In the genomic region with DNA sequence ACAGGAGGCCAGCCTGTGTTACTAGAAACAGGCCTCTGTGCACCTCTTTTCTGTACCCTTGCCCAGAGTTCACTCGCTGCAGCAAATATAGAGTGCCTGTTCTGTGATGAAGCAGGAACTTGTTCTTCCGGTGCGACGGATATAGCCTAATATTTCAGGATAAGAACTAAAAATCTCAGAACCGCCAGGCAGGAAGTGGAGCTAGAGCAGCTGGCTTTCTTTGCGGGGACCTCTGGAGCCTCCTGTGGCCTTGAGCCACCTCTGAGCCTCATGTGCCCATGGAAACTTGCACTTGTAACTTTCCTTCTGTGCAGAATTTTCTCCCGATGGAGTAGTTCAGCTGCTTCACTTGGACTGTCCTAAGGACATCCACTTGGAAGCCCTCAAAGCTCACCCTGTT, we compare ENCODE assay signal across 2 cellular contexts.
TF ChIP-seq lines count a peak whose summit lies in the region.

No MANE protein-coding gene starts in this region.

TF ChIP-seq in liver, 16 proteins besides CTCF, POLR2A, EP300 and RAD21:
- TF ChIP-seq GABPA (IDR thresholded peaks at IDR 0.05 in 1 of 2, conservative IDR thresholded peaks at IDR 0.05 in 1 of 2) = peak; percentile 25 to 32
- no peak for TF ChIP-seq JUND (IDR thresholded peaks at IDR 0.05)
- TF ChIP-seq SP1 (IDR thresholded peaks at IDR 0.05) = peak; percentile 24
- TF ChIP-seq NR2F2 (IDR thresholded peaks at IDR 0.05) = peak; percentile 88

TF ChIP-seq in HepG2, 621 proteins besides CTCF, POLR2A, EP300 and RAD21:
- TF ChIP-seq MAF1 (CRISPR knock-in tag; IDR thresholded peaks at IDR 0.05; ENCODE audit: borderline replicate concordance) (no peak), PHF5A (CRISPR knock-in tag; IDR thresholded peaks at IDR 0.05; ENCODE audit: low read depth, unreplicated experiment) (no peak), SALL1 (CRISPR knock-in tag; IDR thresholded peaks at IDR 0.05) (no peak), SP2 (CRISPR knock-in tag; IDR thresholded peaks at IDR 0.05) (no peak), SIN3B (IDR thresholded peaks at IDR 0.05; ENCODE audit: low read length) (no peak), ZKSCAN5 (CRISPR knock-in tag; IDR thresholded peaks at IDR 0.05) (no peak), KLF16 (CRISPR knock-in tag; IDR thresholded peaks at IDR 0.05) (no peak), BCL6 (CRISPR knock-in tag; IDR thresholded peaks at IDR 0.05) (no peak), MED8 (CRISPR knock-in tag; IDR thresholded peaks at IDR 0.05; ENCODE audit: insufficient replicate concordance) (no peak), STAT5B (CRISPR knock-in tag; IDR thresholded peaks at IDR 0.05) (no peak), ZNF83 (CRISPR knock-in tag; IDR thresholded peaks at IDR 0.05; ENCODE audit: borderline replicate concordance) (no peak), ZNF776 (CRISPR knock-in tag; IDR thresholded peaks at IDR 0.05) (no peak), ZEB1 (IDR thresholded peaks at IDR 0.05; ENCODE audit: insufficient replicate concordance, low read depth) (no peak)
- TF ChIP-seq, protein P1, sequence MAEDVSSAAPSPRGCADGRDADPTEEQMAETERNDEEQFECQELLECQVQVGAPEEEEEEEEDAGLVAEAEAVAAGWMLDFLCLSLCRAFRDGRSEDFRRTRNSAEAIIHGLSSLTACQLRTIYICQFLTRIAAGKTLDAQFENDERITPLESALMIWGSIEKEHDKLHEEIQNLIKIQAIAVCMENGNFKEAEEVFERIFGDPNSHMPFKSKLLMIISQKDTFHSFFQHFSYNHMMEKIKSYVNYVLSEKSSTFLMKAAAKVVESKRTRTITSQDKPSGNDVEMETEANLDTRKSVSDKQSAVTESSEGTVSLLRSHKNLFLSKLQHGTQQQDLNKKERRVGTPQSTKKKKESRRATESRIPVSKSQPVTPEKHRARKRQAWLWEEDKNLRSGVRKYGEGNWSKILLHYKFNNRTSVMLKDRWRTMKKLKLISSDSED (CRISPR knock-in tag; IDR thresholded peaks at IDR 0.05) = no peak
- TF ChIP-seq, protein P2, sequence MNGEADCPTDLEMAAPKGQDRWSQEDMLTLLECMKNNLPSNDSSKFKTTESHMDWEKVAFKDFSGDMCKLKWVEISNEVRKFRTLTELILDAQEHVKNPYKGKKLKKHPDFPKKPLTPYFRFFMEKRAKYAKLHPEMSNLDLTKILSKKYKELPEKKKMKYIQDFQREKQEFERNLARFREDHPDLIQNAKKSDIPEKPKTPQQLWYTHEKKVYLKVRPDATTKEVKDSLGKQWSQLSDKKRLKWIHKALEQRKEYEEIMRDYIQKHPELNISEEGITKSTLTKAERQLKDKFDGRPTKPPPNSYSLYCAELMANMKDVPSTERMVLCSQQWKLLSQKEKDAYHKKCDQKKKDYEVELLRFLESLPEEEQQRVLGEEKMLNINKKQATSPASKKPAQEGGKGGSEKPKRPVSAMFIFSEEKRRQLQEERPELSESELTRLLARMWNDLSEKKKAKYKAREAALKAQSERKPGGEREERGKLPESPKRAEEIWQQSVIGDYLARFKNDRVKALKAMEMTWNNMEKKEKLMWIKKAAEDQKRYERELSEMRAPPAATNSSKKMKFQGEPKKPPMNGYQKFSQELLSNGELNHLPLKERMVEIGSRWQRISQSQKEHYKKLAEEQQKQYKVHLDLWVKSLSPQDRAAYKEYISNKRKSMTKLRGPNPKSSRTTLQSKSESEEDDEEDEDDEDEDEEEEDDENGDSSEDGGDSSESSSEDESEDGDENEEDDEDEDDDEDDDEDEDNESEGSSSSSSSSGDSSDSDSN (CRISPR knock-in tag; IDR thresholded peaks at IDR 0.05) = no peak
- TF ChIP-seq, protein P3, sequence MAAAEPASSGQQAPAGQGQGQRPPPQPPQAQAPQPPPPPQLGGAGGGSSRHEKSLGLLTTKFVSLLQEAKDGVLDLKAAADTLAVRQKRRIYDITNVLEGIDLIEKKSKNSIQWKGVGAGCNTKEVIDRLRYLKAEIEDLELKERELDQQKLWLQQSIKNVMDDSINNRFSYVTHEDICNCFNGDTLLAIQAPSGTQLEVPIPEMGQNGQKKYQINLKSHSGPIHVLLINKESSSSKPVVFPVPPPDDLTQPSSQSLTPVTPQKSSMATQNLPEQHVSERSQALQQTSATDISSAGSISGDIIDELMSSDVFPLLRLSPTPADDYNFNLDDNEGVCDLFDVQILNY (CRISPR knock-in tag; conservative IDR thresholded peaks at IDR 0.05) = no peak
- TF ChIP-seq, protein P4, sequence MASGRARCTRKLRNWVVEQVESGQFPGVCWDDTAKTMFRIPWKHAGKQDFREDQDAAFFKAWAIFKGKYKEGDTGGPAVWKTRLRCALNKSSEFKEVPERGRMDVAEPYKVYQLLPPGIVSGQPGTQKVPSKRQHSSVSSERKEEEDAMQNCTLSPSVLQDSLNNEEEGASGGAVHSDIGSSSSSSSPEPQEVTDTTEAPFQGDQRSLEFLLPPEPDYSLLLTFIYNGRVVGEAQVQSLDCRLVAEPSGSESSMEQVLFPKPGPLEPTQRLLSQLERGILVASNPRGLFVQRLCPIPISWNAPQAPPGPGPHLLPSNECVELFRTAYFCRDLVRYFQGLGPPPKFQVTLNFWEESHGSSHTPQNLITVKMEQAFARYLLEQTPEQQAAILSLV (CRISPR knock-in tag; IDR thresholded peaks at IDR 0.05; ENCODE audit: borderline replicate concordance) = no peak
- TF ChIP-seq, protein P5, sequence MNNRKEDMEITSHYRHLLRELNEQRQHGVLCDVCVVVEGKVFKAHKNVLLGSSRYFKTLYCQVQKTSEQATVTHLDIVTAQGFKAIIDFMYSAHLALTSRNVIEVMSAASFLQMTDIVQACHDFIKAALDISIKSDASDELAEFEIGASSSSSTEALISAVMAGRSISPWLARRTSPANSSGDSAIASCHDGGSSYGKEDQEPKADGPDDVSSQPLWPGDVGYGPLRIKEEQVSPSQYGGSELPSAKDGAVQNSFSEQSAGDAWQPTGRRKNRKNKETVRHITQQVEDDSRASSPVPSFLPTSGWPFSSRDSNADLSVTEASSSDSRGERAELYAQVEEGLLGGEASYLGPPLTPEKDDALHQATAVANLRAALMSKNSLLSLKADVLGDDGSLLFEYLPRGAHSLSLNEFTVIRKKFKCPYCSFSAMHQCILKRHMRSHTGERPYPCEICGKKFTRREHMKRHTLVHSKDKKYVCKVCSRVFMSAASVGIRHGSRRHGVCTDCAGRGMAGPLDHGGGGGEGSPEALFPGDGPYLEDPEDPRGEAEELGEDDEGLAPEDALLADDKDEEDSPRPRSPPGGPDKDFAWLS (CRISPR knock-in tag; IDR thresholded peaks at IDR 0.05; ENCODE audit: borderline replicate concordance) = no peak
- TF ChIP-seq, protein P6, sequence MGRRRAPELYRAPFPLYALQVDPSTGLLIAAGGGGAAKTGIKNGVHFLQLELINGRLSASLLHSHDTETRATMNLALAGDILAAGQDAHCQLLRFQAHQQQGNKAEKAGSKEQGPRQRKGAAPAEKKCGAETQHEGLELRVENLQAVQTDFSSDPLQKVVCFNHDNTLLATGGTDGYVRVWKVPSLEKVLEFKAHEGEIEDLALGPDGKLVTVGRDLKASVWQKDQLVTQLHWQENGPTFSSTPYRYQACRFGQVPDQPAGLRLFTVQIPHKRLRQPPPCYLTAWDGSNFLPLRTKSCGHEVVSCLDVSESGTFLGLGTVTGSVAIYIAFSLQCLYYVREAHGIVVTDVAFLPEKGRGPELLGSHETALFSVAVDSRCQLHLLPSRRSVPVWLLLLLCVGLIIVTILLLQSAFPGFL (CRISPR knock-in tag; IDR thresholded peaks at IDR 0.05) = no peak
